Comparison of ENCODE assay signal across 1 cellular context in genomic region chr5:135179308-135179980, GRCh38.
TF ChIP-seq lines count a peak whose summit lies in the region.

No MANE protein-coding gene starts in this region.

TF ChIP-seq in WTC11, 78 proteins besides CTCF, POLR2A, EP300 and RAD21 (continued from another document):
- TF ChIP-seq E2F1 (CRISPR knock-in tag; IDR thresholded peaks at IDR 0.05) (no peak), PREB (CRISPR knock-in tag; IDR thresholded peaks at IDR 0.05; ENCODE audit: borderline replicate concordance) (no peak), NFATC4 (CRISPR knock-in tag; IDR thresholded peaks at IDR 0.05) (no peak), NR2C2 (CRISPR knock-in tag; IDR thresholded peaks at IDR 0.05) (no peak), ZNF317 (CRISPR knock-in tag; IDR thresholded peaks at IDR 0.05; ENCODE audit: borderline replicate concordance, low read depth) (no peak), GABPB1 (CRISPR knock-in tag; IDR thresholded peaks at IDR 0.05) (no peak), TEAD4 (CRISPR knock-in tag; IDR thresholded peaks at IDR 0.05) (no peak), ZNF281 (CRISPR knock-in tag; IDR thresholded peaks at IDR 0.05) (no peak)
